In genomic region chr9:90198956-90199355, GRCh38 we compare ENCODE assay signal across 16 cellular contexts.
"Had no signal": no experiment of that assay in that cellular context is flagged by ENCODE, and none has a peak within 500 bp of the region (broad histone marks: within the 10 kb centered on the region; RNA-seq: fewer than 3 reads in every experiment).

No MANE protein-coding gene starts in this region.

- DNase-seq: effector CD4-positive, alpha-beta T cell; endodermal cell; erythroblast; foreskin keratinocyte; left colon; left ventricle myocardium superior; mesenchymal stem cell; midbrain; nucleus accumbens; ovary; right cardiac atrium; small intestine; stimulated activated CD4-positive, alpha-beta T cell treated with anti-CD3 and anti-CD28 coated beads, Interleukin-12 subunit alpha, Interleukin-12 subunit beta, amount 100 ng/mL, for 4 hours; stimulated activated naive CD4-positive, alpha-beta T cell; stomach; substantia nigra had no signal
